Comparison of ENCODE assay signal across 8 cellular contexts in genomic region chr15:99324082-99324620, GRCh38.
DNase-seq lines count a peak whose midpoint lies in the region; ATAC-seq lines count a peak whose summit lies in the region.
"Had no signal": no experiment of that assay in that cellular context is flagged by ENCODE, and none has a peak within 500 bp of the region (broad histone marks: within the 10 kb centered on the region; RNA-seq: fewer than 3 reads in every experiment).

No MANE protein-coding gene starts in this region.

- ATAC-seq in GM18868 (IDR thresholded peaks at IDR 0.05; ENCODE audit: unreplicated experiment): peak; percentile 85
- ATAC-seq in HG02610 (IDR thresholded peaks at IDR 0.05; ENCODE audit: unreplicated experiment): peak; percentile 86
- ATAC-seq in HG03025 (IDR thresholded peaks at IDR 0.05; ENCODE audit: low FRiP score, unreplicated experiment): no peak

- DNase-seq in SW 1271 (lab: John Stamatoyannopoulos, UW) (peak; percentile 16 to 43), hepatic stellate cell (ENCODE audit: low spot score) (peak; percentile 35), NCI-H748 treated with DMSO at 0.1 percent for 48 hours (lab: John Stamatoyannopoulos, UW) (no peak), HUDEP-2 (lab: John Stamatoyannopoulos, UW; ENCODE audit: unreplicated experiment in 76 of 76) (no peak)
- DNase-seq: right lobe of liver had no signal

Comparison
In these comparisons a context has a peak if more than half of its experiments do, and no peak if none do; other contexts are left out.
1. DNase-seq: peak in SW 1271 (2 of 2) and hepatic stellate cell (single experiment); none in NCI-H748 treated with DMSO at 0.1 percent for 48 hours (single experiment) and HUDEP-2 (0 of 76).